26 cellular contexts compared by ENCODE assay signal in genomic region chr16:12016166-12016947, GRCh38. TPM values are rescaled to one million over a fixed set of nuclear protein-coding genes. Genes with fewer than 3 reads are reported as not detected.
DNase-seq lines count a peak whose midpoint lies in the region; ATAC-seq, FAIRE-seq and TF ChIP-seq lines count a peak whose summit lies in the region.
"Had no signal": no experiment of that assay in that cellular context is flagged by ENCODE, and none has a peak within 500 bp of the region (broad histone marks: within the 10 kb centered on the region; RNA-seq: fewer than 3 reads in every experiment).

No MANE protein-coding gene starts in this region.

- BruUV-seq in HepG2 (replicated peaks; lab: Mats Ljungman, UMichigan) = no TSS peak

- in situ Hi-C loops in HepG2 (cut with HindIII; ENCODE audit: extremely low pct_ligation_motif_present, low pct_unique_long_range_greater_than_20kb) = no loop called here

- TF ChIP-seq CTCF in HepG2 (CRISPR knock-in tag; IDR thresholded peaks at IDR 0.05) (no peak), right lobe of liver (IDR thresholded peaks at IDR 0.05) (no peak), foreskin keratinocyte (conservative IDR thresholded peaks at IDR 0.05) (no peak)

- WGBS in HepG2 (ENCODE audit: low lambda C conversion rate) = 84% methylated on average over 4 of the region's 4 CpGs
- 87% methylated on average over 3 of the region's 4 CpGs for WGBS in right lobe of liver (ENCODE audit: insufficient coverage, low coverage, low lambda C conversion rate, missing lambda C conversion rate)

- H3K27ac ChIP-seq in HepG2 (ENCODE audit: extremely low read length, insufficient read depth, low read length) (no peak overlapping the region), right lobe of liver (no peak overlapping the region), foreskin keratinocyte (no peak overlapping the region)
- H3K27ac ChIP-seq: hepatocyte, transverse colon had no signal

- H3K4me3 ChIP-seq in HepG2 (replicated peaks in 1 of 3; ENCODE audit: insufficient read depth in 1 of 3, low read depth in 2 of 3, low read length in 3 of 3) = no peak overlapping the region
- no peak overlapping the region for H3K4me3 ChIP-seq in right lobe of liver
- H3K4me3 ChIP-seq: A549, hepatocyte, transverse colon had no signal

- H3K79me2 ChIP-seq in HepG2 (ENCODE audit: insufficient read depth, low read length) = no peaks in the 10 kb centered on the region
- H3K79me2 ChIP-seq: hepatocyte had no signal

- TF ChIP-seq POLR2A in HepG2 (IDR thresholded peaks at IDR 0.05; ENCODE audit: insufficient read depth in 1 of 2, low read depth in 2 of 2, low read length in 2 of 2) = no peak
- TF ChIP-seq POLR2A in right lobe of liver (IDR thresholded peaks at IDR 0.05) = no peak

- TF ChIP-seq EP300 in HepG2 (IDR thresholded peaks at IDR 0.05; ENCODE audit: low read depth in 2 of 2, low read length in 2 of 2) (no peak), HepG2 (CRISPR knock-in tag; IDR thresholded peaks at IDR 0.05; ENCODE audit: borderline replicate concordance) (no peak)

- no peaks in the 10 kb centered on the region for H3K9me3 ChIP-seq in HepG2 (ENCODE audit: low read length)
- H3K9me3 ChIP-seq in right lobe of liver = no peaks in the 10 kb centered on the region
- H3K9me3 ChIP-seq: A549, transverse colon had no signal

- H3K36me3 ChIP-seq in HepG2 (replicated peaks in 1 of 2; ENCODE audit: control insufficient read depth in 1 of 2, insufficient read depth in 2 of 2, low read length in 2 of 2) = no peaks in the 10 kb centered on the region
- H3K36me3 ChIP-seq in right lobe of liver = no peaks in the 10 kb centered on the region
- H3K36me3 ChIP-seq: transverse colon had no signal

- H4K20me1 ChIP-seq in HepG2 (ENCODE audit: insufficient read depth, low read length) = no peaks in the 10 kb centered on the region

- H3K4me1 ChIP-seq in HepG2 (ENCODE audit: insufficient read depth, low read length) = peaks cover 7% of the 10 kb centered on the region
- H3K4me1 ChIP-seq in right lobe of liver = no peaks in the 10 kb centered on the region
- peaks cover 11% of the 10 kb centered on the region for H3K4me1 ChIP-seq in foreskin keratinocyte
- H3K4me1 ChIP-seq: A549, transverse colon had no signal

- no peaks in the 10 kb centered on the region for H3K27me3 ChIP-seq in HepG2 (ENCODE audit: control insufficient read depth in 1 of 2, insufficient read depth in 2 of 2, low read length in 2 of 2)
- H3K27me3 ChIP-seq in right lobe of liver = no peaks in the 10 kb centered on the region
- no peaks in the 10 kb centered on the region for H3K27me3 ChIP-seq in foreskin keratinocyte
- H3K27me3 ChIP-seq: hepatocyte, transverse colon had no signal

- intact Hi-C loops in HepG2 (cut with micrococcal nuclease; ENCODE audit: unreplicated experiment) = no loop called here
- intact Hi-C loops in right lobe of liver (cut with DNase I) = no loop called here

- no peak for FAIRE-seq in HepG2 (lab: Jason Lieb, UNC)
- FAIRE-seq: A549, H1 had no signal

- H3K9ac ChIP-seq in HepG2 (ENCODE audit: insufficient read depth, low read depth, low read length) = no peak overlapping the region

- TF ChIP-seq RAD21 in HepG2 (CRISPR knock-in tag; IDR thresholded peaks at IDR 0.05) = no peak

- POLR2A ChIA-PET in HepG2 (lab: Yijun Ruan, JAX) = no interaction called here

- H2AFZ ChIP-seq in HepG2 (ENCODE audit: low read length) = no peak overlapping the region
- H2AFZ ChIP-seq: hepatocyte had no signal

- CTCF ChIA-PET in HepG2 (lab: Yijun Ruan, JAX; ENCODE audit: low intra/inter-chr PET ratio, low total read pairs) = no interaction called here

- H3K4me2 ChIP-seq in HepG2 (ENCODE audit: low read depth, low read length) = no peak overlapping the region
- H3K4me2 ChIP-seq: A549, hepatocyte had no signal

- ATAC-seq in HepG2 = no peak
- ATAC-seq in right lobe of liver = no peak
- peak; percentile 41 for ATAC-seq in foreskin keratinocyte
- ATAC-seq in SK-N-SH treated with all-trans-retinoic acid at 6 μM for 48 hours = no peak
- ATAC-seq in HG02798 (IDR thresholded peaks at IDR 0.05; ENCODE audit: poor library complexity, unreplicated experiment) = no peak
- ATAC-seq: A549; activated CD8-positive, alpha-beta T cell treated with anti-CD3 and anti-CD28 coated beads, Interleukin-2, amount 10 ng/mL, durations not matched to agents 7 days and 5 days; CD8-positive, alpha-beta T cell; effector memory CD8-positive, alpha-beta T cell; WTC11 had no signal

- DNase-seq in HepG2 (ENCODE audit: low spot score) (no peak), right lobe of liver (no peak), astrocyte of the hippocampus (ENCODE audit: low read depth, low spot score) (peak; percentile 74), foreskin keratinocyte (peak; percentile 32 to 50), activated gamma-delta T cell treated with Interleukin-2 at 50 U/mL for 16 hours (no peak), KG1 (lab: John Stamatoyannopoulos, UW) (no peak)
- DNase-seq: activated CD8-positive, alpha-beta T cell treated with anti-CD3 and anti-CD28 coated beads, Interleukin-2, amount 10 ng/mL, durations not matched to agents 7 days and 5 days; CD8-positive, alpha-beta T cell; DMS53; effector memory CD8-positive, alpha-beta T cell; midbrain; NCI-H1105; NCI-H526 treated with DMSO at 0.1 percent for 48 hours; retina; SIG-M5; stimulated activated naive CD4-positive, alpha-beta T cell treated with Interleukin-2 at 50 U/mL for 16 hours; T-helper 2 cell; transverse colon had no signal

TF ChIP-seq in SK-N-SH treated with all-trans-retinoic acid at 6 μM for 48 hours, 23 proteins besides CTCF, POLR2A, EP300 and RAD21:
- TF ChIP-seq ZFP3 (CRISPR knock-in tag; IDR thresholded peaks at IDR 0.05) (no peak), BACH2 (CRISPR knock-in tag; IDR thresholded peaks at IDR 0.05; ENCODE audit: borderline replicate concordance) (no peak)

RNA-seq across cellular contexts. Expression of gene SNX29, which starts 39.8 kb away (rescaled TPM):
- total RNA-seq in HepG2 (2016; rRNA removed; fragmentation: Illumina TruSeq; extraction: Trizol) = 5.2 and 6.5 TPM in 2 replicates
- 3.1 and 5.5 TPM in 2 replicates for total RNA-seq in HepG2 (2016; cell fraction: cytosol; rRNA removed; fragmentation: Illumina TruSeq; extraction: Trizol; ENCODE audit: low read depth)
- total RNA-seq in HepG2 (2016; cell fraction: insoluble cytoplasmic fraction; rRNA removed; fragmentation: Illumina TruSeq; extraction: Trizol) = 3.4 and 4.6 TPM in 2 replicates
- 2.5 and 3.3 TPM in 2 replicates for total RNA-seq in HepG2 (2016; cell fraction: membrane; rRNA removed; fragmentation: Illumina TruSeq; extraction: Trizol)
- total RNA-seq in HepG2 (2016; cell fraction: nucleus; rRNA removed; fragmentation: Illumina TruSeq; extraction: Trizol) = 8.7 and 12.7 TPM in 2 replicates
- 3.4 TPM in 2 replicates for polyA plus RNA-seq in HepG2 (2011; rRNA removed)
- 2.5 and 2.6 TPM in 2 replicates for polyA plus RNA-seq in HepG2 (2011; cell fraction: cytosol; rRNA removed)
- 4.1 and 4.5 TPM in 2 replicates for polyA plus RNA-seq in HepG2 (2011; cell fraction: nucleus; rRNA removed)
- 2.7 and 3.1 TPM in 2 replicates for polyA plus RNA-seq in HepG2 (2012)
- polyA plus RNA-seq in HepG2 (2016; cell fraction: cytosol; fragmentation: Illumina TruSeq; extraction: Trizol; ENCODE audit: low read depth) = 0.49 and 0.50 TPM in 2 replicates
- polyA plus RNA-seq in HepG2 (2016; cell fraction: insoluble cytoplasmic fraction; fragmentation: Illumina TruSeq; extraction: Trizol; ENCODE audit: low read depth) = 2.6 and 3.8 TPM in 2 replicates
- polyA plus RNA-seq in HepG2 (2016; cell fraction: membrane; fragmentation: Illumina TruSeq; extraction: Trizol; ENCODE audit: low read depth) = 0.64 and 0.65 TPM in 2 replicates
- polyA plus RNA-seq in HepG2 (2016; cell fraction: nucleus; fragmentation: Illumina TruSeq; extraction: Trizol; ENCODE audit: insufficient read depth, low read depth) = 3.4 and 3.7 TPM in 2 replicates
- 16.0 and 20.2 TPM in 2 replicates for polyA minus RNA-seq in HepG2 (2011; rRNA and poly(A)+ RNA removed; ENCODE audit: low replicate concordance)
- 2.9 and 3.2 TPM in 2 replicates for polyA minus RNA-seq in HepG2 (2011; cell fraction: cytosol; rRNA and poly(A)+ RNA removed)
- polyA minus RNA-seq in HepG2 (2011; cell fraction: nucleus; rRNA and poly(A)+ RNA removed) = 15.6 and 19.6 TPM in 2 replicates
- 1 to 10 TPM; 5.1 to 9.8 (median 8.1) TPM for total RNA-seq in right lobe of liver
- total RNA-seq in foreskin keratinocyte = 17.2 and 19.7 TPM in 2 replicates
- 4.4 and 4.6 TPM in 2 replicates for polyA plus RNA-seq in foreskin keratinocyte

RNA-seq across cellular contexts. Expression of gene TNFRSF17, which starts 51.3 kb away (rescaled TPM):
- total RNA-seq in HepG2 (2016; rRNA removed; fragmentation: Illumina TruSeq; extraction: Trizol) (not detected in 2 replicates), right lobe of liver (under 1 TPM in 1 of 6 experiments, not detected in 5; 0.44 TPM), foreskin keratinocyte (not detected in 2 replicates)
- not detected in 2 replicates for total RNA-seq in HepG2 (2016; cell fraction: cytosol; rRNA removed; fragmentation: Illumina TruSeq; extraction: Trizol; ENCODE audit: low read depth)
- total RNA-seq in HepG2 (2016; cell fraction: insoluble cytoplasmic fraction; rRNA removed; fragmentation: Illumina TruSeq; extraction: Trizol) = not detected in 2 replicates
- not detected in 2 replicates for total RNA-seq in HepG2 (2016; cell fraction: membrane; rRNA removed; fragmentation: Illumina TruSeq; extraction: Trizol)
- not detected in 2 replicates for total RNA-seq in HepG2 (2016; cell fraction: nucleus; rRNA removed; fragmentation: Illumina TruSeq; extraction: Trizol)
- polyA plus RNA-seq in HepG2 (2011; rRNA removed) (not detected in 2 replicates), foreskin keratinocyte (not detected in 2 replicates)
- polyA plus RNA-seq in HepG2 (2011; cell fraction: cytosol; rRNA removed) = not detected in 2 replicates
- not detected in 2 replicates for polyA plus RNA-seq in HepG2 (2011; cell fraction: nucleus; rRNA removed)
- polyA plus RNA-seq in HepG2 (2012) = not detected in 2 replicates
- polyA plus RNA-seq in HepG2 (2016; cell fraction: cytosol; fragmentation: Illumina TruSeq; extraction: Trizol; ENCODE audit: low read depth) = not detected in 2 replicates
- polyA plus RNA-seq in HepG2 (2016; cell fraction: insoluble cytoplasmic fraction; fragmentation: Illumina TruSeq; extraction: Trizol; ENCODE audit: low read depth) = not detected in 2 replicates
- polyA plus RNA-seq in HepG2 (2016; cell fraction: membrane; fragmentation: Illumina TruSeq; extraction: Trizol; ENCODE audit: low read depth) = not detected in 2 replicates
- not detected in 2 replicates for polyA plus RNA-seq in HepG2 (2016; cell fraction: nucleus; fragmentation: Illumina TruSeq; extraction: Trizol; ENCODE audit: insufficient read depth, low read depth)
- not detected in 2 replicates for polyA minus RNA-seq in HepG2 (2011; rRNA and poly(A)+ RNA removed; ENCODE audit: low replicate concordance)
- not detected in 2 replicates for polyA minus RNA-seq in HepG2 (2011; cell fraction: cytosol; rRNA and poly(A)+ RNA removed)
- not detected in 2 replicates for polyA minus RNA-seq in HepG2 (2011; cell fraction: nucleus; rRNA and poly(A)+ RNA removed)
- total RNA-seq: activated CD8-positive, alpha-beta T cell treated with anti-CD3 and anti-CD28 coated beads, Interleukin-2, amount 10 ng/mL, durations not matched to agents 7 days and 5 days; CD8-positive, alpha-beta T cell; fibroblast of lung; H1; hepatocyte; kidney epithelial cell; WTC11 had no signal
- polyA plus RNA-seq: A549, fibroblast of lung, H1, hepatocyte had no signal

Comparison
In these comparisons a context has a peak if more than half of its experiments do, and no peak if none do; other contexts are left out.
1. DNase-seq: peak in astrocyte of the hippocampus (single experiment) and foreskin keratinocyte (2 of 2); none in HepG2 (single experiment), right lobe of liver (0 of 3), activated gamma-delta T cell treated with Interleukin-2 at 50 U/mL for 16 hours (single experiment) and KG1 (single experiment).